ENCODE assay signal across 28 cellular contexts in genomic region chr7:79547132-79547531, GRCh38.
"Had no signal": no experiment of that assay in that cellular context is flagged by ENCODE, and none has a peak within 500 bp of the region (broad histone marks: within the 10 kb centered on the region; RNA-seq: fewer than 3 reads in every experiment).

No MANE protein-coding gene starts in this region.

- H3K4me3 ChIP-seq: colonic mucosa, coronary artery, dorsolateral prefrontal cortex, esophagus muscularis mucosa, esophagus squamous epithelium, gastrocnemius medialis, gastroesophageal sphincter, heart left ventricle, heart right ventricle had no signal

- DNase-seq: colonic mucosa; cortex of kidney; dermis blood vessel endothelial cell; dorsolateral prefrontal cortex; effector CD4-positive, alpha-beta T cell; effector CD8-positive, alpha-beta T cell; effector memory CD4-positive, alpha-beta T cell; effector memory CD8-positive, alpha-beta T cell; endodermal cell; erythroblast; esophagus squamous epithelium; foreskin fibroblast; foreskin keratinocyte; foreskin melanocyte; gastrocnemius medialis; glutamatergic neuron; head of caudate nucleus; heart left ventricle; heart right ventricle had no signal

- H3K4me1 ChIP-seq: colonic mucosa, esophagus muscularis mucosa, esophagus squamous epithelium, foreskin keratinocyte, gastrocnemius medialis, gastroesophageal sphincter, heart left ventricle, heart right ventricle had no signal

- H3K27me3 ChIP-seq: colonic mucosa, dorsolateral prefrontal cortex, esophagus muscularis mucosa, esophagus squamous epithelium, foreskin keratinocyte, gastrocnemius medialis, gastroesophageal sphincter, heart left ventricle, heart right ventricle had no signal

- ATAC-seq: effector memory CD8-positive, alpha-beta T cell; esophagus mucosa; foreskin keratinocyte; gastrocnemius medialis; gastroesophageal sphincter; heart left ventricle; heart right ventricle had no signal

- H3K36me3 ChIP-seq: colonic mucosa, esophagus muscularis mucosa, esophagus squamous epithelium, gastrocnemius medialis, gastroesophageal sphincter, heart left ventricle, heart right ventricle had no signal

- H3K9me3 ChIP-seq: colonic mucosa, esophagus muscularis mucosa, esophagus squamous epithelium, gastrocnemius medialis, gastroesophageal sphincter, heart left ventricle, heart right ventricle had no signal

- H3K27ac ChIP-seq: colonic mucosa, coronary artery, dorsolateral prefrontal cortex, epithelial cell of prostate, esophagus muscularis mucosa, esophagus squamous epithelium, foreskin keratinocyte, gastrocnemius medialis, gastroesophageal sphincter, heart left ventricle, heart right ventricle had no signal

- FAIRE-seq: colon, endometrium, endothelial cell of umbilical vein, frontal cortex had no signal
